ENCODE assay signal across 8 cellular contexts in genomic region chr14:50859296-50859624, GRCh38. TPM values are rescaled to one million over a fixed set of nuclear protein-coding genes. Genes with fewer than 3 reads are reported as not detected.
DNase-seq lines count a peak whose midpoint lies in the region; TF ChIP-seq lines count a peak whose summit lies in the region.

No MANE protein-coding gene starts in this region.

- H3K36me3 ChIP-seq in KMS-11 (ENCODE audit: insufficient read depth) (no peaks in the 10 kb centered on the region), sigmoid colon (no peaks in the 10 kb centered on the region)

- peak; percentile 11 for DNase-seq in GM12865 (ENCODE audit: low read depth)
- no peak for DNase-seq in dorsolateral prefrontal cortex
- DNase-seq in sigmoid colon, result no peak
- no peak for DNase-seq in mucosa of gallbladder (ENCODE audit: low spot score)
- no peak for DNase-seq in stimulated activated naive CD4-positive, alpha-beta T cell (lab: John Stamatoyannopoulos, UW)
- no peak for DNase-seq in SKM-1 treated with dmso at 0.1 percent for 144 hours (lab: John Stamatoyannopoulos, UW; ENCODE audit: unreplicated experiment)
- DNase-seq in ureter (ENCODE audit: low spot score), result no peak

- TF ChIP-seq POLR2A in sigmoid colon (IDR thresholded peaks at IDR 0.05), result no peak

- no peak for TF ChIP-seq CTCF in GM12865 (IDR thresholded peaks at IDR 0.05; ENCODE audit: insufficient read depth, low read depth, low read length, missing control alignments)
- no peak for TF ChIP-seq CTCF in KMS-11 (conservative IDR thresholded peaks at IDR 0.05; ENCODE audit: low read depth, low read length)
- no peak for TF ChIP-seq CTCF in dorsolateral prefrontal cortex (IDR thresholded peaks at IDR 0.05 in 54 of 56, conservative IDR thresholded peaks at IDR 0.05 in 2 of 56; ENCODE audit: low read depth in 1 of 56, partially characterized antibody in 56 of 56)
- no peak for TF ChIP-seq CTCF in sigmoid colon (IDR thresholded peaks at IDR 0.05)

- peak overlapping the region; percentile 75 for H3K4me3 ChIP-seq in GM12865 (ENCODE audit: low read depth, low read length)
- H3K4me3 ChIP-seq in KMS-11 (IDR thresholded peaks at IDR 0.05; ENCODE audit: insufficient read depth, low read depth, low read length), result no peak overlapping the region
- H3K4me3 ChIP-seq in dorsolateral prefrontal cortex, result peak overlapping the region; percentile 40 to 90 (median 66)
- H3K4me3 ChIP-seq in sigmoid colon, result peak overlapping the region in 3 of 4 donors; percentile 40 to 61 (median 55)

- intact Hi-C loops in dorsolateral prefrontal cortex (cut with DNase I), result loop anchor here (2.0 kb wide), 2 partner anchors 28 to 80 kb away; partner anchors contain the start of gene NIN (in 1 of the 2)
- intact Hi-C loops in sigmoid colon (cut with DNase I), result no loop called here

- H4K20me1 ChIP-seq in KMS-11 (ENCODE audit: insufficient read depth), result no peaks in the 10 kb centered on the region

- no peak overlapping the region for H3K27ac ChIP-seq in KMS-11
- peak overlapping the region; percentile 50 to 95 (median 89) for H3K27ac ChIP-seq in dorsolateral prefrontal cortex
- peak overlapping the region; percentile 60 to 76 (median 68) for H3K27ac ChIP-seq in sigmoid colon

- no peaks in the 10 kb centered on the region for H3K79me2 ChIP-seq in KMS-11 (ENCODE audit: insufficient read depth, low read depth)

- no peaks in the 10 kb centered on the region for H3K9me3 ChIP-seq in sigmoid colon

- peak overlapping the region; percentile 100 for H3K4me2 ChIP-seq in KMS-11

- no peak for TF ChIP-seq EP300 in sigmoid colon (IDR thresholded peaks at IDR 0.05)

- H2AFZ ChIP-seq in KMS-11 (ENCODE audit: low read depth), result peak overlapping the region; percentile 89; the same call in 1 of the 2 replicates

- 17 to 66% methylated on average over 1 of the region's 1 CpG for WGBS in sigmoid colon, 2 donors

- no peaks in the 10 kb centered on the region for H3K4me1 ChIP-seq in KMS-11 (ENCODE audit: low read depth, poor library complexity, severe bottlenecking)
- H3K4me1 ChIP-seq in sigmoid colon, result peaks cover 0 to 14% (median 6%) of the 10 kb centered on the region in 4 donors

- H3K9ac ChIP-seq in KMS-11, result no peak overlapping the region

- H3K27me3 ChIP-seq in KMS-11 (ENCODE audit: insufficient read depth, low read depth), result no peaks in the 10 kb centered on the region
- no peaks in the 10 kb centered on the region for H3K27me3 ChIP-seq in dorsolateral prefrontal cortex
- H3K27me3 ChIP-seq in sigmoid colon, result no peaks in the 10 kb centered on the region

RNA-seq across cellular contexts. Expression of gene ABHD12B, which starts 12.6 kb away (rescaled TPM):
- 10 to 100 TPM in 60 of 120 experiments, 1 to 10 TPM in 60; 3.5 to 18.6 (median 10.0) TPM for total RNA-seq in dorsolateral prefrontal cortex
- not detected for total RNA-seq in sigmoid colon
- 1 to 10 TPM; 5.3 to 9.3 (median 6.0) TPM for polyA plus RNA-seq in sigmoid colon
- total RNA-seq in mucosa of gallbladder, result 1.0 TPM
- not detected for total RNA-seq in ureter

RNA-seq across cellular contexts. Expression of gene NIN, which starts 28.3 kb away (rescaled TPM):
- total RNA-seq in dorsolateral prefrontal cortex (100 to 1,000 TPM in 25 of 120 experiments, 10 to 100 TPM in 95; 64.4 to 125 (median 88.6) TPM), sigmoid colon (10 to 100 TPM; 20.7 to 38.2 (median 26.9) TPM), mucosa of gallbladder (28.3 TPM), ureter (39.5 TPM)
- polyA plus RNA-seq in sigmoid colon, result 10 to 100 TPM in 1 of 3 donors, 1 to 10 TPM in 2; 3.6 to 14.8 (median 5.1) TPM
